Comparison of ENCODE assay signal across 10 cellular contexts in the genomic region with DNA sequence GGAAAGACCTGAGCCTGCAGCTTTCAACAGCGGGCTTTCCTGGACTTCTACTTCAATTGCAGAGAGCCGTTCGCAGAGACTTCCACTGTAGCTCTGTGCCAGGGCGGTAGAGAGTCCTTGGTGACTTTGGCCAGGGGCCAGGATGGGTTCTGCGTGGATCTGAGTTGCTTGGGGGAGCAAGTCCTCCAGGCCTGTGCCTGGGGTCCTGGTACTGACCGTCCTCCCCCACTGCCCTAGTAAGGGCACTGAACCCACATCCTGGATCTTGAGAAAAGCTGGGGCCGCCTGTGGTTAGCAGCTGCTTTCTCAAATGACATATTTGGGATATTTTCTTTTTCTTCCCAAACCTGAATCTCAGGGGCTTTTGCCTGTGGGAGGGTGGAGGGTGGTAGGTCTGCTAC. TPM values are rescaled to one million over a fixed set of nuclear protein-coding genes. Genes with fewer than 3 reads are reported as not detected.
DNase-seq lines count a peak whose midpoint lies in the region; ATAC-seq and TF ChIP-seq lines count a peak whose summit lies in the region.
"Had no signal": no experiment of that assay in that cellular context is flagged by ENCODE, and none has a peak within 500 bp of the region (broad histone marks: within the 10 kb centered on the region; RNA-seq: fewer than 3 reads in every experiment).

No MANE protein-coding gene starts in this region.

- peak overlapping the region; percentile 46 for H3K4me2 ChIP-seq in BLaER1
- H3K4me2 ChIP-seq in osteoblast (ENCODE audit: insufficient read depth, low read length) = peak overlapping the region; percentile 52

- peaks cover 26% of the 10 kb centered on the region for H3K36me3 Mint-ChIP-seq in effector memory CD8-positive, alpha-beta T cell (ENCODE audit: insufficient read depth)

- no peaks in the 10 kb centered on the region for H3K27me3 Mint-ChIP-seq in effector memory CD8-positive, alpha-beta T cell

- H3K9me3 Mint-ChIP-seq in effector memory CD8-positive, alpha-beta T cell = no peaks in the 10 kb centered on the region

- no peak for ATAC-seq in effector memory CD8-positive, alpha-beta T cell (replicated peaks)
- no peak for ATAC-seq in GM21515 (IDR thresholded peaks at IDR 0.05; ENCODE audit: unreplicated experiment)

- H3K4me1 Mint-ChIP-seq in effector memory CD8-positive, alpha-beta T cell (ENCODE audit: low read depth in 2 of 2) = peaks cover 28 to 45% of the 10 kb centered on the region in 2 donors

- H3K4me1 ChIP-seq in BLaER1 = peaks cover 67% of the 10 kb centered on the region
- peaks cover 76% of the 10 kb centered on the region for H3K4me1 ChIP-seq in SJCRH30
- peaks cover 36% of the 10 kb centered on the region for H3K4me1 ChIP-seq in osteoblast (ENCODE audit: insufficient read depth, low read length)

- H3K27ac Mint-ChIP-seq in effector memory CD8-positive, alpha-beta T cell = peak overlapping the region; percentile 32 to 38

- H3K4me3 ChIP-seq in BLaER1 = no peak overlapping the region
- no peak overlapping the region for H3K4me3 ChIP-seq in SJCRH30
- H3K4me3 ChIP-seq in osteoblast (ENCODE audit: insufficient read depth, low read length) = no peak overlapping the region

- H4K20me1 ChIP-seq in BLaER1 = peaks cover 89% of the 10 kb centered on the region
- peaks cover 23% of the 10 kb centered on the region for H4K20me1 ChIP-seq in osteoblast (ENCODE audit: insufficient read depth, low read length)

- H3K27me3 ChIP-seq in BLaER1 = no peaks in the 10 kb centered on the region
- H3K27me3 ChIP-seq in SJCRH30 = no peaks in the 10 kb centered on the region
- H3K27me3 ChIP-seq in osteoblast (ENCODE audit: insufficient read depth, low read length) = no peaks in the 10 kb centered on the region

- H3K27ac ChIP-seq in BLaER1 (peak overlapping the region; percentile 52), SJCRH30 (peak overlapping the region; percentile 63), osteoblast (ENCODE audit: low read depth, low read length) (peak overlapping the region; percentile 83)

- no peak overlapping the region for H2AFZ ChIP-seq in osteoblast (ENCODE audit: low read length)

- DNase-seq in SJCRH30 = peak; percentile 87 to 88
- no peak for DNase-seq in effector memory CD8-positive, alpha-beta T cell
- peak; percentile 89 for DNase-seq in osteoblast (ENCODE audit: insufficient read length, low spot score, missing footprints)
- no peak for DNase-seq in NCI-H2081 treated with DMSO at 0.1 percent for 48 hours (lab: John Stamatoyannopoulos, UW)
- DNase-seq in GM03348 (ENCODE audit: low spot score) = no peak
- DNase-seq in SIG-M5 (lab: John Stamatoyannopoulos, UW) = no peak
- DNase-seq: DND-41, NCI-H2171 treated with DMSO at 0.1 percent for 48 hours had no signal

- H3K9ac ChIP-seq in BLaER1 = peak overlapping the region; percentile 3; the same call in 1 of the 2 replicates

- TF ChIP-seq CTCF in osteoblast (IDR thresholded peaks at IDR 0.05; ENCODE audit: extremely low read depth, low read depth, low read length) = no peak

- peak overlapping the region in 1 of 2 donors; percentile 18 for H3K4me3 Mint-ChIP-seq in effector memory CD8-positive, alpha-beta T cell

- H3K36me3 ChIP-seq in BLaER1 (peaks cover 72% of the 10 kb centered on the region), SJCRH30 (peaks cover 31% of the 10 kb centered on the region), osteoblast (ENCODE audit: insufficient read depth, low read length) (peaks cover 25% of the 10 kb centered on the region)

- H3K9me3 ChIP-seq in BLaER1 = no peaks in the 10 kb centered on the region
- no peaks in the 10 kb centered on the region for H3K9me3 ChIP-seq in SJCRH30 (replicated peaks)
- no peaks in the 10 kb centered on the region for H3K9me3 ChIP-seq in osteoblast (ENCODE audit: low read depth, low read length)

- H3K79me2 ChIP-seq in osteoblast (ENCODE audit: insufficient read depth, low read length) = peaks cover 50% of the 10 kb centered on the region

RNA-seq across cellular contexts. Expression of a gene that starts 37.9 kb away (rescaled TPM):
- total RNA-seq in SJCRH30 (2014; rRNA removed; shearing (Covaris generic)) = 59.8 and 66.2 TPM in 2 replicates
- total RNA-seq in osteoblast = 34.4 and 39.5 TPM in 2 replicates

RNA-seq across cellular contexts. Expression of a gene that starts 56.4 kb away (rescaled TPM):
- total RNA-seq in SJCRH30 (2014; rRNA removed; shearing (Covaris generic)) = 27.5 and 28.9 TPM in 2 replicates
- total RNA-seq in osteoblast = 78.1 and 95.2 TPM in 2 replicates

Comparison
In these comparisons a context has a peak if more than half of its experiments do, and no peak if none do; other contexts are left out.
1. DNase-seq: peak in SJCRH30 (2 of 2) and osteoblast (single experiment); none in effector memory CD8-positive, alpha-beta T cell (0 of 3), NCI-H2081 treated with DMSO at 0.1 percent for 48 hours (single experiment), GM03348 (single experiment) and SIG-M5 (single experiment).
2. Peak in every context shown above with its lines, with median percentiles within 50 percentile points of each other: H3K27ac ChIP-seq.